ENCODE assay signal across 11 cellular contexts in the genomic region with DNA sequence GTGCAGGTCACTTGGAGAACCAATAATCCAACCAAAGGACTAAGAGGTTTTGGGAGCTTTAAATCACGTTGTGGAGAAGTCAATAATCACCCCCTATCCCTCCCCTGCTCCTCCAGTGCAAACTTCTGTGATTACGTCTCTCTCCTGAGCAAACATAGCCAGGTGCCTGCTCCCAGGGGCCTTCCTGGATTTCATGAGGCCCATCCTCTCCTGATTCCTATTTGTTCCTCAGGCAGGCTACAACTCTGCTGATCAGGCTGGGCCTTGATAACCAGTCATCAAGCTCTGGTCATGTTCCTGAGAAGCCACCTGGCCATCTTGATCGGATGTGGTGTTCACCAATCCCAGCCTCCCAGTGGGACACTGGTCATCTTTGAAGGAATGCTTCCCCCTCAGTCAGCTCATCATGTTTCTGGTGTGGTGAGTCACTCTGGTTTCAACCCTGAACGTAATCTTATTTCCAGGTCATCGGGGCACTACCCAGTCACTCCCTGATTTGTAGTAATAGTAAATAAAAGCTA. TPM values are rescaled to one million over a fixed set of nuclear protein-coding genes. Genes with fewer than 3 reads are reported as not detected.
DNase-seq lines count a peak whose midpoint lies in the region; ATAC-seq, FAIRE-seq and TF ChIP-seq lines count a peak whose summit lies in the region.
"Had no signal": no experiment of that assay in that cellular context is flagged by ENCODE, and none has a peak within 500 bp of the region (broad histone marks: within the 10 kb centered on the region; RNA-seq: fewer than 3 reads in every experiment).

No MANE protein-coding gene starts in this region.

- peak; percentile 18; the same call in 1 of the 2 replicates for TF ChIP-seq POLR2A in A549 (IDR thresholded peaks at IDR 0.05; ENCODE audit: low read length)
- no peak for TF ChIP-seq POLR2A in heart left ventricle (IDR thresholded peaks at IDR 0.05)

- no peak overlapping the region for H3K4me3 ChIP-seq in A549
- no peak overlapping the region for H3K4me3 ChIP-seq in heart left ventricle

- TF ChIP-seq RAD21 in A549 (conservative IDR thresholded peaks at IDR 0.05 in 1 of 2, IDR thresholded peaks at IDR 0.05 in 1 of 2), result 0 out of 5 replicates have a peak, but pooled peaks of 1 of the 2 experiments have one; percentile 4

- H3K9me3 ChIP-seq in A549, result no peaks in the 10 kb centered on the region
- H3K9me3 ChIP-seq in heart left ventricle, result no peaks in the 10 kb centered on the region

- intact Hi-C loops in heart left ventricle (cut with DNase I), result loop anchor here in 1 of 10 donors (5.0 kb wide), 1 partner anchor 69 kb away; no protein-coding TSS in a partner anchor

- H3K4me1 ChIP-seq in A549 (peaks cover 39% of the 10 kb centered on the region), foreskin keratinocyte (peaks cover 11% of the 10 kb centered on the region), heart left ventricle (peaks cover 0 to 35% (median 16%) of the 10 kb centered on the region in 12 donors)

- 6% methylated on average over 5 of the region's 5 CpGs for WGBS in A549 (ENCODE audit: missing lambda C conversion rate)
- 64 to 77% (median 70%) methylated on average over 5 of the region's 5 CpGs for WGBS in heart left ventricle, 4 donors

- H3K27me3 ChIP-seq in foreskin keratinocyte, result no peaks in the 10 kb centered on the region
- H3K27me3 ChIP-seq in heart left ventricle, result no peaks in the 10 kb centered on the region

- ATAC-seq in A549 (peak; percentile 51 to 77), foreskin keratinocyte (peak; percentile 47), heart left ventricle (no peak), GM19452 (IDR thresholded peaks at IDR 0.05; ENCODE audit: unreplicated experiment) (no peak)

- peak; percentile 28 for FAIRE-seq in A549 (lab: Jason Lieb, UNC)

- no peaks in the 10 kb centered on the region for H3K36me3 ChIP-seq in heart left ventricle

- H3K27ac ChIP-seq in A549 (peak overlapping the region; percentile 93 to 97), foreskin keratinocyte (no peak overlapping the region), heart left ventricle (no peak overlapping the region)
- H3K27ac ChIP-seq: C4-2B had no signal

- peak overlapping the region; percentile 80 for H3K4me2 ChIP-seq in A549

- TF ChIP-seq EP300 in A549 (IDR thresholded peaks at IDR 0.05), result no peak

- POLR2A ChIA-PET in A549 (lab: Yijun Ruan, JAX), result interaction anchor here (1.7 kb wide), 1 partner anchor 248 kb away, joined by 4 read pairs; the partner anchor contains the start of gene MESP1

- CTCF ChIA-PET in A549 (lab: Yijun Ruan, JAX), result interaction anchor here (0.8 to 2.3 kb wide), 6 partner anchors 10 to 99 kb away, joined by 3 to 11 read pairs (median 8); no protein-coding TSS in a partner anchor

- DNase-seq in A549 (ENCODE audit: low read depth in 1 of 2, low spot score in 1 of 2), result peak; percentile 91 to 92
- peak; percentile 93 for DNase-seq in HS-5 (ENCODE audit: low read depth)
- peak; percentile 80 for DNase-seq in SW480 (ENCODE audit: low spot score)
- DNase-seq in foreskin keratinocyte, result peak in 1 of 2 donors; percentile 73
- DNase-seq in activated gamma-delta T cell (lab: John Stamatoyannopoulos, UW), result no peak
- no peak for DNase-seq in heart left ventricle
- no peak for DNase-seq in NCI-H2029 treated with DMSO at 0.1 percent for 48 hours (lab: John Stamatoyannopoulos, UW)
- DNase-seq: immature natural killer cell, NCI-H1930 had no signal

- no peak for TF ChIP-seq CTCF in A549 (IDR thresholded peaks at IDR 0.05)
- no peak for TF ChIP-seq CTCF in foreskin keratinocyte (conservative IDR thresholded peaks at IDR 0.05)
- TF ChIP-seq CTCF in heart left ventricle (IDR thresholded peaks at IDR 0.05), result no peak

TF ChIP-seq in A549, 52 proteins besides CTCF, POLR2A, EP300 and RAD21:
- TF ChIP-seq GATA3 (IDR thresholded peaks at IDR 0.05; ENCODE audit: borderline replicate concordance), result peak; percentile 25; the same call in 1 of the 2 replicates
- no peak for TF ChIP-seq FOSL2 (IDR thresholded peaks at IDR 0.05)
- TF ChIP-seq FOSL2 (CRISPR knock-in tag; IDR thresholded peaks at IDR 0.05), result peak; percentile 83
- TF ChIP-seq FOSB (CRISPR knock-in tag; IDR thresholded peaks at IDR 0.05), result no peak
- no peak for TF ChIP-seq RCOR1 (IDR thresholded peaks at IDR 0.05; ENCODE audit: low read depth, low read length)
- 0 out of 2 replicates have a peak, but pooled peaks have one; percentile 26 for TF ChIP-seq MYC (IDR thresholded peaks at IDR 0.05; ENCODE audit: borderline replicate concordance, low read length)
- TF ChIP-seq JUNB (IDR thresholded peaks at IDR 0.05), result 0 out of 2 replicates have a peak, but pooled peaks have one; percentile 18
TF ChIP-seq in A549: peak in this region for 4.

RNA-seq across cellular contexts. Expression of gene ZNF710, which starts 2.9 kb away (rescaled TPM):
- polyA plus RNA-seq in A549 (2011; rRNA removed) (2.6 and 5.0 TPM in 2 replicates), A549 (2017; fragmentation: RNase III; extraction: RNeasy Plus Mini Kit Qiagen cat#74134 plus additional on column Dnase treatment) (7.2 to 10.2 TPM (median 7.8 TPM) in 3 replicates), foreskin keratinocyte (25.1 and 32.1 TPM in 2 replicates), heart left ventricle (1 to 10 TPM; 3.4 to 6.1 TPM)
- 4.3 and 6.4 TPM in 2 replicates for polyA plus RNA-seq in A549 (2012; cell fraction: cytosol; rRNA removed)
- polyA plus RNA-seq in A549 (2012; cell fraction: nucleus; rRNA removed), result 13.5 and 14.4 TPM in 2 replicates
- polyA minus RNA-seq in A549 (2011; rRNA and poly(A)+ RNA removed), result 3.7 and 8.3 TPM in 2 replicates
- total RNA-seq in foreskin keratinocyte (30.3 and 36.8 TPM in 2 replicates), heart left ventricle (10 to 100 TPM in 1 of 9 donors, 1 to 10 TPM in 8; 2.9 to 22.4 (median 5.9) TPM)

Comparison
In these comparisons a context has a peak if more than half of its experiments do, and no peak if none do; other contexts are left out.
1. ATAC-seq: peak in A549 (2 of 2) and foreskin keratinocyte (single experiment); none in heart left ventricle (0 of 4) and GM19452 (single experiment).
2. DNase-seq: peak in A549 (2 of 2), HS-5 (single experiment) and SW480 (single experiment); none in activated gamma-delta T cell (single experiment), heart left ventricle (0 of 5) and NCI-H2029 treated with DMSO at 0.1 percent for 48 hours (single experiment).
3. H3K27ac ChIP-seq: peak in A549 (2 of 2); none in foreskin keratinocyte (single experiment) and heart left ventricle (0 of 12).